In genomic region chr17:3295632-3296031, GRCh38 we compare ENCODE assay signal across 7 cellular contexts. TPM values are rescaled to one million over a fixed set of nuclear protein-coding genes. Genes with fewer than 3 reads are reported as not detected.
"Had no signal": no experiment of that assay in that cellular context is flagged by ENCODE, and none has a peak within 500 bp of the region (broad histone marks: within the 10 kb centered on the region; RNA-seq: fewer than 3 reads in every experiment).

No MANE protein-coding gene starts in this region.

- DNase-seq: GDM1, GF-D8 had no signal

- FAIRE-seq: GM12878, GM12891, GM12892, GM18507, GM19239 had no signal

- ATAC-seq: GM12878 had no signal

- H3K4me3 ChIP-seq: GM12878 had no signal

RNA-seq across cellular contexts. Expression of gene OR3A1, which starts 2.5 kb away (rescaled TPM):
- polyA plus RNA-seq: GM12878 had no signal
